ENCODE assay signal across 19 cellular contexts in the genomic region with DNA sequence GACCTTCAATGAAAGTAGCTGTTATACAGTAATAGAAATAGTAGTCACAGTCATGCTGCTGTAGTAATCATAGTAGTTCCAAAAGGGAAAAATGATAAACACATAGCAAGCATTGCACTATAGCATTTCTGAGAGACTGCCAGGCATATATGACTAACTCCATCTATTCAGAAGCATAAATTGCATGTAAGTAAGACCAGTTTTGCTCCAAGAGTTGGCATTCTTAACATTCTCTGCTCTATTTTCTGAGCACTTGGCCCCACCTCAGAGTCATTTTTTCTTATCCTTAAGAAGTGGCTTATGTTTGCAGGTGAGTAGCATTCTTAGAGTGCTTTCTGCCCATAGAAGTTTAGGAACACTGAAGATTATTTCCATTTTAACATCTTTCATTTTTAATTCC.
DNase-seq lines count a peak whose midpoint lies in the region; ATAC-seq and TF ChIP-seq lines count a peak whose summit lies in the region.
"Had no signal": no experiment of that assay in that cellular context is flagged by ENCODE, and none has a peak within 500 bp of the region (broad histone marks: within the 10 kb centered on the region; RNA-seq: fewer than 3 reads in every experiment).

No MANE protein-coding gene starts in this region.

- H3K27ac ChIP-seq in upper lobe of right lung, result no peak overlapping the region
- H3K27ac ChIP-seq: KMS-11, PC-9, SJCRH30 had no signal

- H3K36me3 ChIP-seq in kidney epithelial cell (ENCODE audit: control insufficient read depth, insufficient read depth, low read length) (no peaks in the 10 kb centered on the region), upper lobe of right lung (no peaks in the 10 kb centered on the region)
- H3K36me3 ChIP-seq: HAP-1, SJCRH30 had no signal

- TF ChIP-seq CTCF in kidney epithelial cell (IDR thresholded peaks at IDR 0.05; ENCODE audit: insufficient read depth, low read length, poor library complexity, severe bottlenecking) (no peak), upper lobe of right lung (IDR thresholded peaks at IDR 0.05) (no peak)

- ATAC-seq in upper lobe of right lung (peak; percentile 74), HG03175 (IDR thresholded peaks at IDR 0.05; ENCODE audit: unreplicated experiment) (no peak)
- ATAC-seq: HepG2 had no signal

- intact Hi-C loops in upper lobe of right lung (cut with DNase I), result no loop called here

- no peaks in the 10 kb centered on the region for H3K4me1 ChIP-seq in upper lobe of right lung
- H3K4me1 ChIP-seq: Caco-2, HAP-1, SJCRH30 had no signal

- H3K4me3 ChIP-seq in kidney epithelial cell (ENCODE audit: low read depth, low read length) (no peak overlapping the region), upper lobe of right lung (no peak overlapping the region)
- H3K4me3 ChIP-seq: HAP-1, PC-9, SJCRH30 had no signal

- no peaks in the 10 kb centered on the region for H3K9me3 ChIP-seq in upper lobe of right lung
- H3K9me3 ChIP-seq: Caco-2, HAP-1, SJCRH30 had no signal

- H3K27me3 ChIP-seq in kidney epithelial cell (ENCODE audit: control insufficient read depth, insufficient read depth, low read length) (no peaks in the 10 kb centered on the region), upper lobe of right lung (no peaks in the 10 kb centered on the region)
- H3K27me3 ChIP-seq: SJCRH30 had no signal

- DNase-seq in HS-27A (ENCODE audit: low read depth) (peak; percentile 22), astrocyte of the hippocampus (ENCODE audit: low read depth, low spot score) (peak; percentile 68), kidney epithelial cell (ENCODE audit: low read depth) (peak; percentile 12), upper lobe of right lung (no peak), NCI-H1930 (lab: John Stamatoyannopoulos, UW) (no peak), C1 segment of cervical spinal cord (lab: John Stamatoyannopoulos, UW) (no peak)
- DNase-seq: AML-193, Caco-2, NCI-H1048, NCI-H146, NCI-H2081 treated with DMSO at 0.1 percent for 48 hours, NCI-H510A treated with DMSO at 0.1 percent for 48 hours, NCI-H82, PC-9, SJCRH30 had no signal

Comparison
In these comparisons a context has a peak if more than half of its experiments do, and no peak if none do; other contexts are left out.
1. DNase-seq: peak in HS-27A (single experiment), astrocyte of the hippocampus (single experiment) and kidney epithelial cell (single experiment); none in upper lobe of right lung (single experiment), NCI-H1930 (0 of 2) and C1 segment of cervical spinal cord (0 of 14).